In genomic region chr2:237733677-237734300, GRCh38 we compare ENCODE assay signal across 1 cellular context.
TF ChIP-seq lines count a peak whose summit lies in the region.

No MANE protein-coding gene starts in this region.

TF ChIP-seq in HepG2, 621 proteins besides CTCF, POLR2A, EP300 and RAD21 (continued from another document and continues in another):
- TF ChIP-seq ZNF768 (CRISPR knock-in tag; IDR thresholded peaks at IDR 0.05) (peak; percentile 44; the same call in 1 of the 2 replicates), RXRB (CRISPR knock-in tag; IDR thresholded peaks at IDR 0.05; ENCODE audit: borderline replicate concordance) (peak; percentile 82; the same call in 1 of the 2 replicates), DMTF1 (CRISPR knock-in tag; IDR thresholded peaks at IDR 0.05) (no peak), TEAD2 (CRISPR knock-in tag; IDR thresholded peaks at IDR 0.05) (no peak), ZNF766 (CRISPR knock-in tag; IDR thresholded peaks at IDR 0.05; ENCODE audit: borderline replicate concordance) (no peak), NFYB (CRISPR knock-in tag; IDR thresholded peaks at IDR 0.05) (no peak), ATM (IDR thresholded peaks at IDR 0.05; ENCODE audit: borderline replicate concordance) (no peak), TAF15 (IDR thresholded peaks at IDR 0.05; ENCODE audit: low read depth, low read length, poor library complexity, severe bottlenecking) (no peak), ZNF292 (CRISPR knock-in tag; IDR thresholded peaks at IDR 0.05; ENCODE audit: borderline replicate concordance, low read depth) (peak; percentile 93), KLF6 (CRISPR knock-in tag; IDR thresholded peaks at IDR 0.05) (no peak), ZNF574 (CRISPR knock-in tag; IDR thresholded peaks at IDR 0.05) (peak; percentile 70), ZBTB14 (CRISPR knock-in tag; IDR thresholded peaks at IDR 0.05) (no peak), TCF7L2 (IDR thresholded peaks at IDR 0.05; ENCODE audit: low read depth, low read length) (no peak), HCFC1 (IDR thresholded peaks at IDR 0.05; ENCODE audit: low read depth, low read length) (no peak; the same call in 1 of the 2 replicates), SMAD1 (CRISPR knock-in tag; IDR thresholded peaks at IDR 0.05; ENCODE audit: borderline replicate concordance, low read depth) (peak; percentile 90; the same call in 1 of the 2 replicates), ZNF121 (CRISPR knock-in tag; IDR thresholded peaks at IDR 0.05) (peak; percentile 59; the same call in 1 of the 2 replicates), AHR (CRISPR knock-in tag; IDR thresholded peaks at IDR 0.05) (peak; percentile 51; the same call in 1 of the 2 replicates), CBX5 (CRISPR knock-in tag; IDR thresholded peaks at IDR 0.05; ENCODE audit: borderline replicate concordance) (peak; percentile 51; the same call in 1 of the 2 replicates), ZBTB37 (CRISPR knock-in tag; IDR thresholded peaks at IDR 0.05) (peak; percentile 100), SUZ12 (IDR thresholded peaks at IDR 0.05; ENCODE audit: low read depth, low read length) (no peak), ZNF282 (IDR thresholded peaks at IDR 0.05; ENCODE audit: partially characterized antibody) (no peak), SSRP1 (CRISPR knock-in tag; IDR thresholded peaks at IDR 0.05) (no peak), RBM39 (IDR thresholded peaks at IDR 0.05; ENCODE audit: low read depth, low read length, poor library complexity, severe bottlenecking) (no peak), CHD2 (IDR thresholded peaks at IDR 0.05; ENCODE audit: low read depth, low read length) (no peak), CREM (IDR thresholded peaks at IDR 0.05) (0 out of 2 replicates have a peak, but pooled peaks have one; percentile 39), CREM (CRISPR knock-in tag; IDR thresholded peaks at IDR 0.05) (no peak), ZNF441 (CRISPR knock-in tag; IDR thresholded peaks at IDR 0.05; ENCODE audit: borderline replicate concordance) (0 out of 2 replicates have a peak, but pooled peaks have one; percentile 30), POLR2AphosphoS2 (IDR thresholded peaks at IDR 0.05; ENCODE audit: low read depth, low read length) (no peak), JUND (CRISPR knock-in tag; IDR thresholded peaks at IDR 0.05) (no peak), ISX (CRISPR knock-in tag; conservative IDR thresholded peaks at IDR 0.05) (no peak), HDAC6 (IDR thresholded peaks at IDR 0.05; ENCODE audit: low read depth, low read length) (no peak), NFIC (IDR thresholded peaks at IDR 0.05; ENCODE audit: low read length) (no peak; the same call in 1 of the 2 replicates), TCF12 (IDR thresholded peaks at IDR 0.05) (no peak), TCF12 (CRISPR knock-in tag; IDR thresholded peaks at IDR 0.05) (peak; percentile 85; the same call in 1 of the 2 replicates), ZZZ3 (CRISPR knock-in tag; IDR thresholded peaks at IDR 0.05; ENCODE audit: borderline replicate concordance) (no peak), HINFP (CRISPR knock-in tag; IDR thresholded peaks at IDR 0.05; ENCODE audit: low read depth) (peak; percentile 34; the same call in 1 of the 2 replicates), ZKSCAN1 (IDR thresholded peaks at IDR 0.05; ENCODE audit: low read length) (peak; percentile 82), JUNB (CRISPR knock-in tag; IDR thresholded peaks at IDR 0.05; ENCODE audit: borderline replicate concordance) (no peak)
- TF ChIP-seq, protein P1, sequence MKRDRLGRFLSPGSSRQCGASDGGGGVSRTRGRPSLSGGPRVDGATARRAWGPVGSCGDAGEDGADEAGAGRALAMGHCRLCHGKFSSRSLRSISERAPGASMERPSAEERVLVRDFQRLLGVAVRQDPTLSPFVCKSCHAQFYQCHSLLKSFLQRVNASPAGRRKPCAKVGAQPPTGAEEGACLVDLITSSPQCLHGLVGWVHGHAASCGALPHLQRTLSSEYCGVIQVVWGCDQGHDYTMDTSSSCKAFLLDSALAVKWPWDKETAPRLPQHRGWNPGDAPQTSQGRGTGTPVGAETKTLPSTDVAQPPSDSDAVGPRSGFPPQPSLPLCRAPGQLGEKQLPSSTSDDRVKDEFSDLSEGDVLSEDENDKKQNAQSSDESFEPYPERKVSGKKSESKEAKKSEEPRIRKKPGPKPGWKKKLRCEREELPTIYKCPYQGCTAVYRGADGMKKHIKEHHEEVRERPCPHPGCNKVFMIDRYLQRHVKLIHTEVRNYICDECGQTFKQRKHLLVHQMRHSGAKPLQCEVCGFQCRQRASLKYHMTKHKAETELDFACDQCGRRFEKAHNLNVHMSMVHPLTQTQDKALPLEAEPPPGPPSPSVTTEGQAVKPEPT (CRISPR knock-in tag; IDR thresholded peaks at IDR 0.05; ENCODE audit: low read depth): no peak
- TF ChIP-seq, protein P2, sequence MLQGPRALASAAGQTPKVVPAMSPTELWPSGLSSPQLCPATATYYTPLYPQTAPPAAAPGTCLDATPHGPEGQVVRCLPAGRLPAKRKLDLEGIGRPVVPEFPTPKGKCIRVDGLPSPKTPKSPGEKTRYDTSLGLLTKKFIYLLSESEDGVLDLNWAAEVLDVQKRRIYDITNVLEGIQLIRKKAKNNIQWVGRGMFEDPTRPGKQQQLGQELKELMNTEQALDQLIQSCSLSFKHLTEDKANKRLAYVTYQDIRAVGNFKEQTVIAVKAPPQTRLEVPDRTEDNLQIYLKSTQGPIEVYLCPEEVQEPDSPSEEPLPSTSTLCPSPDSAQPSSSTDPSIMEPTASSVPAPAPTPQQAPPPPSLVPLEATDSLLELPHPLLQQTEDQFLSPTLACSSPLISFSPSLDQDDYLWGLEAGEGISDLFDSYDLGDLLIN (CRISPR knock-in tag; IDR thresholded peaks at IDR 0.05; ENCODE audit: borderline replicate concordance): no peak
- TF ChIP-seq, protein P3, sequence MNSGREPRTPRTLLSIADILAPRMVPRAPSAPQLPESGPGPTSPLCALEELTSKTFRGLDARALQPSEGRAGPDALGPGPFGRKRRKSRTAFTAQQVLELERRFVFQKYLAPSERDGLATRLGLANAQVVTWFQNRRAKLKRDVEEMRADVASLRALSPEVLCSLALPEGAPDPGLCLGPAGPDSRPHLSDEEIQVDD (CRISPR knock-in tag; IDR thresholded peaks at IDR 0.05; ENCODE audit: borderline replicate concordance): no peak
- TF ChIP-seq, protein P4, sequence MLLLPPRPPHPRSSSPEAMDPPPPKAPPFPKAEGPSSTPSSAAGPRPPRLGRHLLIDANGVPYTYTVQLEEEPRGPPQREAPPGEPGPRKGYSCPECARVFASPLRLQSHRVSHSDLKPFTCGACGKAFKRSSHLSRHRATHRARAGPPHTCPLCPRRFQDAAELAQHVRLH (CRISPR knock-in tag; IDR thresholded peaks at IDR 0.05; ENCODE audit: borderline replicate concordance, low read depth): peak; percentile 61; the same call in 1 of the 2 replicates
- TF ChIP-seq, protein P5, sequence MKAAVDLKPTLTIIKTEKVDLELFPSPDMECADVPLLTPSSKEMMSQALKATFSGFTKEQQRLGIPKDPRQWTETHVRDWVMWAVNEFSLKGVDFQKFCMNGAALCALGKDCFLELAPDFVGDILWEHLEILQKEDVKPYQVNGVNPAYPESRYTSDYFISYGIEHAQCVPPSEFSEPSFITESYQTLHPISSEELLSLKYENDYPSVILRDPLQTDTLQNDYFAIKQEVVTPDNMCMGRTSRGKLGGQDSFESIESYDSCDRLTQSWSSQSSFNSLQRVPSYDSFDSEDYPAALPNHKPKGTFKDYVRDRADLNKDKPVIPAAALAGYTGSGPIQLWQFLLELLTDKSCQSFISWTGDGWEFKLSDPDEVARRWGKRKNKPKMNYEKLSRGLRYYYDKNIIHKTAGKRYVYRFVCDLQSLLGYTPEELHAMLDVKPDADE (CRISPR knock-in tag; IDR thresholded peaks at IDR 0.05): no peak
- TF ChIP-seq, protein P6, sequence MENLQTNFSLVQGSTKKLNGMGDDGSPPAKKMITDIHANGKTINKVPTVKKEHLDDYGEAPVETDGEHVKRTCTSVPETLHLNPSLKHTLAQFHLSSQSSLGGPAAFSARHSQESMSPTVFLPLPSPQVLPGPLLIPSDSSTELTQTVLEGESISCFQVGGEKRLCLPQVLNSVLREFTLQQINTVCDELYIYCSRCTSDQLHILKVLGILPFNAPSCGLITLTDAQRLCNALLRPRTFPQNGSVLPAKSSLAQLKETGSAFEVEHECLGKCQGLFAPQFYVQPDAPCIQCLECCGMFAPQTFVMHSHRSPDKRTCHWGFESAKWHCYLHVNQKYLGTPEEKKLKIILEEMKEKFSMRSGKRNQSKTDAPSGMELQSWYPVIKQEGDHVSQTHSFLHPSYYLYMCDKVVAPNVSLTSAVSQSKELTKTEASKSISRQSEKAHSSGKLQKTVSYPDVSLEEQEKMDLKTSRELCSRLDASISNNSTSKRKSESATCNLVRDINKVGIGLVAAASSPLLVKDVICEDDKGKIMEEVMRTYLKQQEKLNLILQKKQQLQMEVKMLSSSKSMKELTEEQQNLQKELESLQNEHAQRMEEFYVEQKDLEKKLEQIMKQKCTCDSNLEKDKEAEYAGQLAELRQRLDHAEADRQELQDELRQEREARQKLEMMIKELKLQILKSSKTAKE (CRISPR knock-in tag; IDR thresholded peaks at IDR 0.05; ENCODE audit: borderline replicate concordance): peak; percentile 86; the same call in 1 of the 2 replicates
- TF ChIP-seq, protein P7, sequence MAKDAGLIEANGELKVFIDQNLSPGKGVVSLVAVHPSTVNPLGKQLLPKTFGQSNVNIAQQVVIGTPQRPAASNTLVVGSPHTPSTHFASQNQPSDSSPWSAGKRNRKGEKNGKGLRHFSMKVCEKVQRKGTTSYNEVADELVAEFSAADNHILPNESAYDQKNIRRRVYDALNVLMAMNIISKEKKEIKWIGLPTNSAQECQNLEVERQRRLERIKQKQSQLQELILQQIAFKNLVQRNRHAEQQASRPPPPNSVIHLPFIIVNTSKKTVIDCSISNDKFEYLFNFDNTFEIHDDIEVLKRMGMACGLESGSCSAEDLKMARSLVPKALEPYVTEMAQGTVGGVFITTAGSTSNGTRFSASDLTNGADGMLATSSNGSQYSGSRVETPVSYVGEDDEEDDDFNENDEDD (CRISPR knock-in tag; IDR thresholded peaks at IDR 0.05; ENCODE audit: borderline replicate concordance): peak; percentile 70; the same call in 1 of the 2 replicates
